8 cellular contexts compared by ENCODE assay signal in genomic region chr16:3819741-3820724, GRCh38.
DNase-seq lines count a peak whose midpoint lies in the region; ATAC-seq and TF ChIP-seq lines count a peak whose summit lies in the region.

No MANE protein-coding gene starts in this region.

- no peaks in the 10 kb centered on the region for H3K36me3 ChIP-seq in SJCRH30

- no peaks in the 10 kb centered on the region for H3K9me3 ChIP-seq in SJCRH30 (replicated peaks)

- no peak for TF ChIP-seq CTCF in fibroblast of pulmonary artery (IDR thresholded peaks at IDR 0.05; ENCODE audit: low read length, missing control alignments)

- DNase-seq in A172 (ENCODE audit: low spot score) (peak; percentile 85), HT-29 (ENCODE audit: low spot score) (peak; percentile 86), SJCRH30 (peak; percentile 45 to 87), fibroblast of pulmonary artery (ENCODE audit: low read depth) (peak; percentile 98), renal cortical epithelial cell (ENCODE audit: low read depth) (peak; percentile 89)

- H3K27me3 ChIP-seq in SJCRH30: no peaks in the 10 kb centered on the region

- peaks cover 13% of the 10 kb centered on the region for H3K4me1 ChIP-seq in SJCRH30

- no peak overlapping the region for H3K4me3 ChIP-seq in SJCRH30
- no peak overlapping the region for H3K4me3 ChIP-seq in fibroblast of pulmonary artery (replicated peaks; ENCODE audit: low read depth, low read length)

- ATAC-seq in GM18909 (IDR thresholded peaks at IDR 0.05; ENCODE audit: poor library complexity, unreplicated experiment) (no peak), GM19351 (IDR thresholded peaks at IDR 0.05; ENCODE audit: unreplicated experiment) (no peak), HG02852 (IDR thresholded peaks at IDR 0.05; ENCODE audit: unreplicated experiment) (no peak)

- no peak overlapping the region for H3K27ac ChIP-seq in SJCRH30
